8 cellular contexts compared by ENCODE assay signal in genomic region chr1:43947890-43948437, GRCh38. TPM values are rescaled to one million over a fixed set of nuclear protein-coding genes. Genes with fewer than 3 reads are reported as not detected.
DNase-seq lines count a peak whose midpoint lies in the region; ATAC-seq and TF ChIP-seq lines count a peak whose summit lies in the region.

No MANE protein-coding gene starts in this region.

- H3K27me3 ChIP-seq in kidney epithelial cell (ENCODE audit: control insufficient read depth, insufficient read depth, low read length) (no peaks in the 10 kb centered on the region), suprapubic skin (no peaks in the 10 kb centered on the region), foreskin keratinocyte (no peaks in the 10 kb centered on the region)

- H3K9me3 ChIP-seq in suprapubic skin: no peaks in the 10 kb centered on the region

- no peak overlapping the region for H3K27ac ChIP-seq in suprapubic skin
- H3K27ac ChIP-seq in foreskin keratinocyte: no peak overlapping the region

- peaks cover 20% of the 10 kb centered on the region for H3K36me3 Mint-ChIP-seq in activated CD4-positive, alpha-beta T cell treated with anti-CD3 and anti-CD28 coated beads, Interleukin-2, amount 10 ng/mL, durations not matched to agents 24 days and 14 days (ENCODE audit: low read depth)
- peaks cover 26% of the 10 kb centered on the region for H3K36me3 Mint-ChIP-seq in activated T-helper 2 cell treated with anti-CD3 and anti-CD28 coated beads, Interferon-gamma antibody, Interleukin-2, Interleukin-4, amounts not matched to agents 10 μg/mL and 5 μg/mL and 100 μg/mL, durations not matched to agents 14 hours and 24 hours and 36 hours (ENCODE audit: low read depth)

- TF ChIP-seq EP300 in suprapubic skin (IDR thresholded peaks at IDR 0.05): no peak

- ATAC-seq in HG03521 (IDR thresholded peaks at IDR 0.05; ENCODE audit: unreplicated experiment) (no peak), foreskin keratinocyte (no peak)

- peak overlapping the region; percentile 97 for H3K27ac Mint-ChIP-seq in activated CD4-positive, alpha-beta T cell treated with anti-CD3 and anti-CD28 coated beads, Interleukin-2, amount 10 ng/mL, durations not matched to agents 24 days and 14 days
- H3K27ac Mint-ChIP-seq in activated T-helper 2 cell treated with anti-CD3 and anti-CD28 coated beads, Interferon-gamma antibody, Interleukin-2, Interleukin-4, amounts not matched to agents 10 μg/mL and 5 μg/mL and 100 μg/mL, durations not matched to agents 14 hours and 24 hours and 36 hours: peak overlapping the region; percentile 29

- WGBS in suprapubic skin: 17% methylated on average over 3 of the region's 3 CpGs

- DNase-seq in activated CD4-positive, alpha-beta T cell treated with anti-CD3 and anti-CD28 coated beads, Interleukin-2, amount 10 ng/mL, durations not matched to agents 24 days and 14 days: no peak
- DNase-seq in activated CD4-positive, alpha-beta T cell treated with anti-CD3 and anti-CD28 coated beads for 4 hours: no peak
- DNase-seq in activated T-helper 2 cell treated with anti-CD3 and anti-CD28 coated beads, Interferon-gamma antibody, Interleukin-2, Interleukin-4, amounts not matched to agents 10 μg/mL and 5 μg/mL and 100 μg/mL, durations not matched to agents 14 hours and 24 hours and 36 hours (ENCODE audit: low spot score): no peak
- DNase-seq in kidney epithelial cell (ENCODE audit: low read depth): no peak
- no peak for DNase-seq in suprapubic skin (ENCODE audit: low spot score in 2 of 2)
- no peak for DNase-seq in HuH-7 (ENCODE audit: low spot score)
- DNase-seq in foreskin keratinocyte: no peak

- H3K9me3 Mint-ChIP-seq in activated CD4-positive, alpha-beta T cell treated with anti-CD3 and anti-CD28 coated beads, Interleukin-2, amount 10 ng/mL, durations not matched to agents 24 days and 14 days: no peaks in the 10 kb centered on the region
- no peaks in the 10 kb centered on the region for H3K9me3 Mint-ChIP-seq in activated T-helper 2 cell treated with anti-CD3 and anti-CD28 coated beads, Interferon-gamma antibody, Interleukin-2, Interleukin-4, amounts not matched to agents 10 μg/mL and 5 μg/mL and 100 μg/mL, durations not matched to agents 14 hours and 24 hours and 36 hours

- H3K4me1 Mint-ChIP-seq in activated CD4-positive, alpha-beta T cell treated with anti-CD3 and anti-CD28 coated beads, Interleukin-2, amount 10 ng/mL, durations not matched to agents 24 days and 14 days: peaks cover 42% of the 10 kb centered on the region
- H3K4me1 Mint-ChIP-seq in activated T-helper 2 cell treated with anti-CD3 and anti-CD28 coated beads, Interferon-gamma antibody, Interleukin-2, Interleukin-4, amounts not matched to agents 10 μg/mL and 5 μg/mL and 100 μg/mL, durations not matched to agents 14 hours and 24 hours and 36 hours (ENCODE audit: low read depth): peaks cover 30% of the 10 kb centered on the region

- TF ChIP-seq CTCF in kidney epithelial cell (IDR thresholded peaks at IDR 0.05; ENCODE audit: insufficient read depth, low read length, poor library complexity, severe bottlenecking) (no peak), suprapubic skin (IDR thresholded peaks at IDR 0.05) (no peak), foreskin keratinocyte (conservative IDR thresholded peaks at IDR 0.05) (no peak)

- no peaks in the 10 kb centered on the region for H3K27me3 Mint-ChIP-seq in activated CD4-positive, alpha-beta T cell treated with anti-CD3 and anti-CD28 coated beads, Interleukin-2, amount 10 ng/mL, durations not matched to agents 24 days and 14 days
- no peaks in the 10 kb centered on the region for H3K27me3 Mint-ChIP-seq in activated T-helper 2 cell treated with anti-CD3 and anti-CD28 coated beads, Interferon-gamma antibody, Interleukin-2, Interleukin-4, amounts not matched to agents 10 μg/mL and 5 μg/mL and 100 μg/mL, durations not matched to agents 14 hours and 24 hours and 36 hours (ENCODE audit: low read depth)

- H3K36me3 ChIP-seq in kidney epithelial cell (ENCODE audit: control insufficient read depth, insufficient read depth, low read length): no peaks in the 10 kb centered on the region
- peaks cover 8% of the 10 kb centered on the region for H3K36me3 ChIP-seq in suprapubic skin

- intact Hi-C loops in activated CD4-positive, alpha-beta T cell treated with anti-CD3 and anti-CD28 coated beads, Interleukin-2, amount 10 ng/mL, durations not matched to agents 24 days and 14 days (cut with micrococcal nuclease): loop anchor here (2.0 kb wide), 3 partner anchors 297 to 683 kb away; partner anchors contain the start of gene KDM4A
- intact Hi-C loops in activated T-helper 2 cell treated with anti-CD3 and anti-CD28 coated beads, Interferon-gamma antibody, Interleukin-2, Interleukin-4, amounts not matched to agents 10 μg/mL and 5 μg/mL and 100 μg/mL, durations not matched to agents 14 hours and 24 hours and 36 hours (cut with micrococcal nuclease): loop anchor here (5.0 to 10.0 kb wide), 3 partner anchors 87 to 296 kb away; partner anchors contain the start of genes KDM4A, SLC6A9 and ST3GAL3

- peak overlapping the region; percentile 99 for H3K4me3 Mint-ChIP-seq in activated CD4-positive, alpha-beta T cell treated with anti-CD3 and anti-CD28 coated beads, Interleukin-2, amount 10 ng/mL, durations not matched to agents 24 days and 14 days
- H3K4me3 Mint-ChIP-seq in activated T-helper 2 cell treated with anti-CD3 and anti-CD28 coated beads, Interferon-gamma antibody, Interleukin-2, Interleukin-4, amounts not matched to agents 10 μg/mL and 5 μg/mL and 100 μg/mL, durations not matched to agents 14 hours and 24 hours and 36 hours (ENCODE audit: low read depth): peak overlapping the region; percentile 96

- TF ChIP-seq POLR2A in suprapubic skin (IDR thresholded peaks at IDR 0.05): no peak

- H3K4me3 ChIP-seq in kidney epithelial cell (ENCODE audit: low read depth, low read length): peak overlapping the region; percentile 81
- peak overlapping the region; percentile 87 for H3K4me3 ChIP-seq in suprapubic skin

- H3K4me1 ChIP-seq in suprapubic skin (peaks cover 39% of the 10 kb centered on the region), foreskin keratinocyte (no peaks in the 10 kb centered on the region)

RNA-seq across cellular contexts. Expression of gene IPO13, which starts 1.2 kb away (rescaled TPM):
- 26.3 and 26.6 TPM in 2 replicates for total RNA-seq in activated CD4-positive, alpha-beta T cell treated with anti-CD3 and anti-CD28 coated beads, Interleukin-2, amount 10 ng/mL, durations not matched to agents 24 days and 14 days
- total RNA-seq in activated T-helper 2 cell treated with anti-CD3 and anti-CD28 coated beads, Interferon-gamma antibody, Interleukin-2, Interleukin-4, amounts not matched to agents 10 μg/mL and 5 μg/mL and 100 μg/mL, durations not matched to agents 14 hours and 24 hours and 36 hours: 26.4 and 26.8 TPM in 2 replicates
- total RNA-seq in kidney epithelial cell: 29.2 and 32.8 TPM in 2 replicates
- total RNA-seq in suprapubic skin: 10 to 100 TPM; 30.8 to 41.0 (median 34.8) TPM
- total RNA-seq in foreskin keratinocyte: 30.1 and 32.9 TPM in 2 replicates
- 23.6 and 25.9 TPM in 2 replicates for polyA plus RNA-seq in foreskin keratinocyte

RNA-seq across cellular contexts. Expression of gene ARTN, which starts 14.4 kb away (rescaled TPM):
- total RNA-seq in activated CD4-positive, alpha-beta T cell treated with anti-CD3 and anti-CD28 coated beads, Interleukin-2, amount 10 ng/mL, durations not matched to agents 24 days and 14 days: 0.43 TPM in 1 of 2 replicates, not detected in the other
- 0.21 and 0.39 TPM in 2 replicates for total RNA-seq in activated T-helper 2 cell treated with anti-CD3 and anti-CD28 coated beads, Interferon-gamma antibody, Interleukin-2, Interleukin-4, amounts not matched to agents 10 μg/mL and 5 μg/mL and 100 μg/mL, durations not matched to agents 14 hours and 24 hours and 36 hours
- total RNA-seq in kidney epithelial cell: 3.9 and 4.7 TPM in 2 replicates
- total RNA-seq in suprapubic skin: under 1 TPM in 3 of 4 donors, not detected in 1; 0.38 to 0.91 (median 0.72) TPM
- 133 and 138 TPM in 2 replicates for total RNA-seq in foreskin keratinocyte
- 170 and 172 TPM in 2 replicates for polyA plus RNA-seq in foreskin keratinocyte

RNA-seq across cellular contexts. Expression of gene DPH2, which starts 21.8 kb away (rescaled TPM):
- 71.0 and 71.8 TPM in 2 replicates for total RNA-seq in activated CD4-positive, alpha-beta T cell treated with anti-CD3 and anti-CD28 coated beads, Interleukin-2, amount 10 ng/mL, durations not matched to agents 24 days and 14 days
- total RNA-seq in activated T-helper 2 cell treated with anti-CD3 and anti-CD28 coated beads, Interferon-gamma antibody, Interleukin-2, Interleukin-4, amounts not matched to agents 10 μg/mL and 5 μg/mL and 100 μg/mL, durations not matched to agents 14 hours and 24 hours and 36 hours: 48.2 and 49.5 TPM in 2 replicates
- total RNA-seq in kidney epithelial cell: 45.8 and 52.2 TPM in 2 replicates
- 10 to 100 TPM; 27.8 to 64.4 (median 39.8) TPM for total RNA-seq in suprapubic skin
- 28.5 and 33.3 TPM in 2 replicates for total RNA-seq in foreskin keratinocyte
- 27.1 and 34.1 TPM in 2 replicates for polyA plus RNA-seq in foreskin keratinocyte

RNA-seq across cellular contexts. Expression of gene ATP6V0B, which starts 26.8 kb away (rescaled TPM):
- 181 and 182 TPM in 2 replicates for total RNA-seq in activated CD4-positive, alpha-beta T cell treated with anti-CD3 and anti-CD28 coated beads, Interleukin-2, amount 10 ng/mL, durations not matched to agents 24 days and 14 days
- total RNA-seq in activated T-helper 2 cell treated with anti-CD3 and anti-CD28 coated beads, Interferon-gamma antibody, Interleukin-2, Interleukin-4, amounts not matched to agents 10 μg/mL and 5 μg/mL and 100 μg/mL, durations not matched to agents 14 hours and 24 hours and 36 hours: 156 and 160 TPM in 2 replicates
- 298 and 308 TPM in 2 replicates for total RNA-seq in kidney epithelial cell
- total RNA-seq in suprapubic skin: 100 to 1,000 TPM in 3 of 4 donors, 10 to 100 TPM in 1; 95.2 to 193 (median 150) TPM
- 170 and 176 TPM in 2 replicates for total RNA-seq in foreskin keratinocyte
- polyA plus RNA-seq in foreskin keratinocyte: 207 and 211 TPM in 2 replicates

RNA-seq across cellular contexts. Expression of gene B4GALT2, which starts 31.0 kb away (rescaled TPM):
- total RNA-seq in activated CD4-positive, alpha-beta T cell treated with anti-CD3 and anti-CD28 coated beads, Interleukin-2, amount 10 ng/mL, durations not matched to agents 24 days and 14 days: 59.7 TPM in 2 replicates
- 53.9 and 57.7 TPM in 2 replicates for total RNA-seq in activated T-helper 2 cell treated with anti-CD3 and anti-CD28 coated beads, Interferon-gamma antibody, Interleukin-2, Interleukin-4, amounts not matched to agents 10 μg/mL and 5 μg/mL and 100 μg/mL, durations not matched to agents 14 hours and 24 hours and 36 hours
- total RNA-seq in kidney epithelial cell: 62.6 and 86.8 TPM in 2 replicates
- total RNA-seq in suprapubic skin: 10 to 100 TPM; 21.4 to 51.4 (median 41.0) TPM
- 90.6 and 99.1 TPM in 2 replicates for total RNA-seq in foreskin keratinocyte
- 93.3 and 101 TPM in 2 replicates for polyA plus RNA-seq in foreskin keratinocyte

Comparison
In these comparisons a context has a peak if more than half of its experiments do, and no peak if none do; other contexts are left out.
1. RNA of gene ARTN, which starts 14.4 kb away (total RNA-seq): 133 to 138 TPM in foreskin keratinocyte; 3.9 to 4.7 TPM in kidney epithelial cell, 0.38 to 0.91 TPM in suprapubic skin, 0.21 to 0.39 TPM in activated T-helper 2 cell treated with anti-CD3 and anti-CD28 coated beads, Interferon-gamma antibody, Interleukin-2, Interleukin-4, amounts not matched to agents 10 μg/mL and 5 μg/mL and 100 μg/mL, durations not matched to agents 14 hours and 24 hours and 36 hours and 0.43 TPM in activated CD4-positive, alpha-beta T cell treated with anti-CD3 and anti-CD28 coated beads, Interleukin-2, amount 10 ng/mL, durations not matched to agents 24 days and 14 days; every median in the first group is over 10 times any median in the second.